ENCODE assay signal across 17 cellular contexts in the genomic region with DNA sequence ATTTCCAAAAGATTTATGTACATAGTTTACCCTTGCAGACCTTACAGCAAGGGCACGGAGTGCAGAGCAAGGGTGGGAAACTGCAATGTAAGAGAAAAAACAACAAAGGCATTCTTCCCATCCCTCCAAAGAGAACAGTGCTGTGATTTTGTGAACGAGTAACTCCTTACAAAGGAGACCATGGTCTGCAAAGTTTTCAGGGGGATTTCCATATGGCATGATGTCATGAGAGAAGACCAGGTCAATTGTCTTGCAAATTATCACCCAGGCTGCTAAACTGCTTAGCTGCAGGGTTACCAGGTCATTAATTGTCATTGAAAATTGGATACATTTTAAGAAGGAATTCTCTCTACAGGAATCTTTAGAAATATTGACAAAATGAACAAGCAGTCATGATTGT. TPM values are rescaled to one million over a fixed set of nuclear protein-coding genes. Genes with fewer than 3 reads are reported as not detected.
A peak's percentile ranks its signal among the peaks of the same experiment; 100 is the strongest.
DNase-seq lines count a peak whose midpoint lies in the region; ATAC-seq, FAIRE-seq and TF ChIP-seq lines count a peak whose summit lies in the region.
"Had no signal": no experiment of that assay in that cellular context is flagged by ENCODE, and none has a peak within 500 bp of the region (broad histone marks: within the 10 kb centered on the region; RNA-seq: fewer than 3 reads in every experiment).

No MANE protein-coding gene starts in this region.

- no peaks in the 10 kb centered on the region for H4K20me1 ChIP-seq in HepG2 (ENCODE audit: insufficient read depth, low read length)
- H4K20me1 ChIP-seq: BLaER1 treated with 17β-estradiol and CSF1 and Interleukin-3, amounts not matched to agents 10 nM and 100 nM had no signal

- intact Hi-C loops in HepG2 (cut with micrococcal nuclease; ENCODE audit: unreplicated experiment) = no loop called here
- intact Hi-C loops in right lobe of liver (cut with DNase I) = no loop called here

- peak overlapping the region; percentile 33 for H3K4me3 Mint-ChIP-seq in type B pancreatic cell

- TF ChIP-seq POLR2A in HepG2 (IDR thresholded peaks at IDR 0.05; ENCODE audit: insufficient read depth in 1 of 2, low read depth in 2 of 2, low read length in 2 of 2) = no peak
- TF ChIP-seq POLR2A in right lobe of liver (IDR thresholded peaks at IDR 0.05) = no peak

- H3K36me3 Mint-ChIP-seq in type B pancreatic cell = no peaks in the 10 kb centered on the region
- H3K36me3 Mint-ChIP-seq in activated naive CD4-positive, alpha-beta T cell treated with anti-CD3 and anti-CD28 coated beads, Interleukin-2, amount 50 U/mL, for 72 hours = no peaks in the 10 kb centered on the region

- TF ChIP-seq CTCF in HepG2 (CRISPR knock-in tag; IDR thresholded peaks at IDR 0.05) = no peak
- no peak for TF ChIP-seq CTCF in right lobe of liver (IDR thresholded peaks at IDR 0.05)
- TF ChIP-seq CTCF in type B pancreatic cell (conservative IDR thresholded peaks at IDR 0.05) = no peak

- POLR2A ChIA-PET in HepG2 (lab: Yijun Ruan, JAX) = no interaction called here

- H3K4me1 ChIP-seq in HepG2 (ENCODE audit: insufficient read depth, low read length) (no peaks in the 10 kb centered on the region), right lobe of liver (no peaks in the 10 kb centered on the region), mesendoderm (ENCODE audit: control insufficient read depth, low read depth, low read length) (peaks cover 4% of the 10 kb centered on the region)

- peaks cover 3% of the 10 kb centered on the region for H3K9me3 Mint-ChIP-seq in type B pancreatic cell
- peaks cover 0 to 4% of the 10 kb centered on the region in 2 donors for H3K9me3 Mint-ChIP-seq in activated naive CD4-positive, alpha-beta T cell treated with anti-CD3 and anti-CD28 coated beads, Interleukin-2, amount 50 U/mL, for 72 hours

- DNase-seq in HepG2 (ENCODE audit: low spot score) (no peak), right lobe of liver (no peak), iPS DF 19.7 (ENCODE audit: low read depth, low spot score) (peak; percentile 95), mesendoderm (peak; percentile 61), type B pancreatic cell (ENCODE audit: extremely low spot score, unreplicated experiment) (no peak)
- no peak for DNase-seq in activated naive CD4-positive, alpha-beta T cell treated with anti-CD3 and anti-CD28 coated beads, Interleukin-2, amount 50 U/mL, for 72 hours (ENCODE audit: low spot score in 2 of 2)
- DNase-seq in stimulated activated naive CD4-positive, alpha-beta T cell (lab: John Stamatoyannopoulos, UW) = no peak
- DNase-seq: DMS 273 treated with DMSO at 0.1 percent for 48 hours, HCEC 1CT, NCI-H1417 treated with DMSO at 0.1 percent for 48 hours, NCI-H2029, NCI-H2171 treated with DMSO at 0.1 percent for 48 hours, NCI-H510A treated with DMSO at 0.1 percent for 48 hours had no signal

- no peak overlapping the region for H2BK120ac ChIP-seq in mesendoderm (ENCODE audit: low read depth, low read length)

- CTCF ChIA-PET in HepG2 (lab: Yijun Ruan, JAX; ENCODE audit: low intra/inter-chr PET ratio, low total read pairs) = no interaction called here

- no peaks in the 10 kb centered on the region for H3K79me2 ChIP-seq in HepG2 (ENCODE audit: insufficient read depth, low read length)
- no peaks in the 10 kb centered on the region for H3K79me2 ChIP-seq in mesendoderm (ENCODE audit: control insufficient read depth, insufficient read depth, low read length)

- no peak overlapping the region for H3K56ac ChIP-seq in mesendoderm (ENCODE audit: low read length)

- H4K5ac ChIP-seq in mesendoderm (ENCODE audit: low read length) = no peak overlapping the region

- H4K8ac ChIP-seq in mesendoderm (ENCODE audit: low read depth, low read length) = no peak overlapping the region

- no peak overlapping the region for H3K27ac Mint-ChIP-seq in type B pancreatic cell
- no peak overlapping the region for H3K27ac Mint-ChIP-seq in activated naive CD4-positive, alpha-beta T cell treated with anti-CD3 and anti-CD28 coated beads, Interleukin-2, amount 50 U/mL, for 72 hours

- no peaks in the 10 kb centered on the region for H3K9me3 ChIP-seq in HepG2 (ENCODE audit: low read length)
- no peaks in the 10 kb centered on the region for H3K9me3 ChIP-seq in right lobe of liver
- H3K9me3 ChIP-seq: BLaER1 treated with 17β-estradiol and CSF1 and Interleukin-3, amounts not matched to agents 10 nM and 100 nM had no signal

- H3K27me3 ChIP-seq in HepG2 (ENCODE audit: control insufficient read depth in 1 of 2, insufficient read depth in 2 of 2, low read length in 2 of 2) = no peaks in the 10 kb centered on the region
- H3K27me3 ChIP-seq in right lobe of liver = no peaks in the 10 kb centered on the region
- no peaks in the 10 kb centered on the region for H3K27me3 ChIP-seq in mesendoderm (ENCODE audit: insufficient read depth, low read length, poor library complexity)
- H3K27me3 ChIP-seq: BLaER1 treated with 17β-estradiol and CSF1 and Interleukin-3, amounts not matched to agents 10 nM and 100 nM had no signal

- H3K4me3 ChIP-seq in HepG2 (replicated peaks in 1 of 3; ENCODE audit: insufficient read depth in 1 of 3, low read depth in 2 of 3, low read length in 3 of 3) (no peak overlapping the region), right lobe of liver (no peak overlapping the region), mesendoderm (ENCODE audit: low read length) (no peak overlapping the region)
- H3K4me3 ChIP-seq: BLaER1 treated with 17β-estradiol and CSF1 and Interleukin-3, amounts not matched to agents 10 nM and 100 nM had no signal

- H3K4me2 ChIP-seq in HepG2 (ENCODE audit: low read depth, low read length) (no peak overlapping the region), mesendoderm (ENCODE audit: low read length) (no peak overlapping the region)
- H3K4me2 ChIP-seq: BLaER1 treated with 17β-estradiol and CSF1 and Interleukin-3, amounts not matched to agents 10 nM and 100 nM had no signal

- ATAC-seq in HepG2 (no peak), right lobe of liver (no peak), GM19452 (IDR thresholded peaks at IDR 0.05; ENCODE audit: unreplicated experiment) (no peak)
- ATAC-seq in activated naive CD4-positive, alpha-beta T cell treated with anti-CD3 and anti-CD28 coated beads, Interleukin-2, amount 50 U/mL, for 72 hours = no peak

- H2BK15ac ChIP-seq in mesendoderm (replicated peaks; ENCODE audit: low read depth) = no peak overlapping the region

- H3K4ac ChIP-seq in mesendoderm (ENCODE audit: low read depth, low read length) = no peak overlapping the region

- no TSS peak for BruUV-seq in HepG2 (replicated peaks; lab: Mats Ljungman, UMichigan)

- H3K27me3 Mint-ChIP-seq in type B pancreatic cell = peaks cover 37% of the 10 kb centered on the region

- no peak overlapping the region for H3K18ac ChIP-seq in mesendoderm (ENCODE audit: low read length)

- TF ChIP-seq EP300 in HepG2 (IDR thresholded peaks at IDR 0.05; ENCODE audit: low read depth in 2 of 2, low read length in 2 of 2) (no peak), HepG2 (CRISPR knock-in tag; IDR thresholded peaks at IDR 0.05; ENCODE audit: borderline replicate concordance) (no peak)

- H2BK5ac ChIP-seq in mesendoderm (ENCODE audit: low read length) = no peak overlapping the region

- H3K27ac ChIP-seq in HepG2 (ENCODE audit: extremely low read length, insufficient read depth, low read length) = no peak overlapping the region
- H3K27ac ChIP-seq in right lobe of liver = no peak overlapping the region
- no peak overlapping the region for H3K27ac ChIP-seq in mesendoderm (ENCODE audit: low read depth, low read length)
- H3K27ac ChIP-seq: BLaER1 treated with 17β-estradiol and CSF1 and Interleukin-3, amounts not matched to agents 10 nM and 100 nM had no signal

- H3K9ac ChIP-seq in HepG2 (ENCODE audit: insufficient read depth, low read depth, low read length) = no peak overlapping the region
- no peak overlapping the region for H3K9ac ChIP-seq in mesendoderm (ENCODE audit: low read length)
- H3K9ac ChIP-seq: BLaER1 treated with 17β-estradiol and CSF1 and Interleukin-3, amounts not matched to agents 10 nM and 100 nM had no signal

- TF ChIP-seq RAD21 in HepG2 (CRISPR knock-in tag; IDR thresholded peaks at IDR 0.05) = no peak

- H3K4me1 Mint-ChIP-seq in type B pancreatic cell (ENCODE audit: unreplicated experiment) = peaks cover 39% of the 10 kb centered on the region

- 2% methylated on average over 2 of the region's 2 CpGs for WGBS in HepG2 (ENCODE audit: low lambda C conversion rate)
- 7% methylated on average over 2 of the region's 2 CpGs for WGBS in right lobe of liver (ENCODE audit: insufficient coverage, low coverage, low lambda C conversion rate, missing lambda C conversion rate)
- WGBS in mesendoderm (ENCODE audit: extremely low coverage, insufficient coverage, low lambda C conversion rate) = no CpG with 5 or more reads among the region's 2 CpGs

- FAIRE-seq in HepG2 (lab: Jason Lieb, UNC) = no peak
- FAIRE-seq: RCC 7860 had no signal

- in situ Hi-C loops in HepG2 (cut with HindIII; ENCODE audit: extremely low pct_ligation_motif_present, low pct_unique_long_range_greater_than_20kb) = no loop called here

- no peaks in the 10 kb centered on the region for H3K79me1 ChIP-seq in mesendoderm (ENCODE audit: low read length)

- H2AK5ac ChIP-seq in mesendoderm (ENCODE audit: low read length) = no peak overlapping the region

- H3K23ac ChIP-seq in mesendoderm (ENCODE audit: low read length) = no peak overlapping the region

- no peak overlapping the region for H2AFZ ChIP-seq in HepG2 (ENCODE audit: low read length)

- H3K36me3 ChIP-seq in HepG2 (replicated peaks in 1 of 2; ENCODE audit: control insufficient read depth in 1 of 2, insufficient read depth in 2 of 2, low read length in 2 of 2) = no peaks in the 10 kb centered on the region
- H3K36me3 ChIP-seq in right lobe of liver = no peaks in the 10 kb centered on the region
- no peaks in the 10 kb centered on the region for H3K36me3 ChIP-seq in mesendoderm (ENCODE audit: control insufficient read depth, insufficient read depth, low read length)
- H3K36me3 ChIP-seq: BLaER1 treated with 17β-estradiol and CSF1 and Interleukin-3, amounts not matched to agents 10 nM and 100 nM had no signal

RNA-seq across cellular contexts. Expression of a gene that starts 58.3 kb away (rescaled TPM):
- total RNA-seq in HepG2 (2016; rRNA removed; fragmentation: Illumina TruSeq; extraction: Trizol) (not detected in 2 replicates), right lobe of liver (under 1 TPM in 1 of 6 experiments, not detected in 5; 0.10 TPM), type B pancreatic cell (ENCODE audit: low replicate concordance) (3.3 and 7.6 TPM in 2 replicates)
- not detected in 2 replicates for total RNA-seq in HepG2 (2016; cell fraction: cytosol; rRNA removed; fragmentation: Illumina TruSeq; extraction: Trizol; ENCODE audit: low read depth)
- total RNA-seq in HepG2 (2016; cell fraction: insoluble cytoplasmic fraction; rRNA removed; fragmentation: Illumina TruSeq; extraction: Trizol) = not detected in 2 replicates
- total RNA-seq in HepG2 (2016; cell fraction: membrane; rRNA removed; fragmentation: Illumina TruSeq; extraction: Trizol) = not detected in 2 replicates
- not detected in 2 replicates for total RNA-seq in HepG2 (2016; cell fraction: nucleus; rRNA removed; fragmentation: Illumina TruSeq; extraction: Trizol)
- not detected in 2 replicates for polyA plus RNA-seq in HepG2 (2011; rRNA removed)
- polyA plus RNA-seq in HepG2 (2011; cell fraction: cytosol; rRNA removed) = not detected in 2 replicates
- polyA plus RNA-seq in HepG2 (2011; cell fraction: nucleus; rRNA removed) = not detected in 2 replicates
- not detected in 2 replicates for polyA plus RNA-seq in HepG2 (2012)
- not detected in 2 replicates for polyA plus RNA-seq in HepG2 (2016; cell fraction: cytosol; fragmentation: Illumina TruSeq; extraction: Trizol; ENCODE audit: low read depth)
- polyA plus RNA-seq in HepG2 (2016; cell fraction: insoluble cytoplasmic fraction; fragmentation: Illumina TruSeq; extraction: Trizol; ENCODE audit: low read depth) = not detected in 2 replicates
- polyA plus RNA-seq in HepG2 (2016; cell fraction: membrane; fragmentation: Illumina TruSeq; extraction: Trizol; ENCODE audit: low read depth) = not detected in 2 replicates
- not detected in 2 replicates for polyA plus RNA-seq in HepG2 (2016; cell fraction: nucleus; fragmentation: Illumina TruSeq; extraction: Trizol; ENCODE audit: insufficient read depth, low read depth)
- not detected in 2 replicates for polyA minus RNA-seq in HepG2 (2011; rRNA and poly(A)+ RNA removed; ENCODE audit: low replicate concordance)
- not detected in 2 replicates for polyA minus RNA-seq in HepG2 (2011; cell fraction: cytosol; rRNA and poly(A)+ RNA removed)
- not detected in 2 replicates for polyA minus RNA-seq in HepG2 (2011; cell fraction: nucleus; rRNA and poly(A)+ RNA removed)
- 0.06 TPM for polyA plus RNA-seq in mesendoderm (2013, experiment 1 of 2)
- polyA plus RNA-seq in mesendoderm (2013, experiment 2 of 2) = 0.06 TPM
- not detected for total RNA-seq in activated naive CD4-positive, alpha-beta T cell treated with anti-CD3 and anti-CD28 coated beads, Interleukin-2, amount 50 U/mL, for 72 hours
- total RNA-seq: A172 had no signal

Comparison
In these comparisons a context has a peak if more than half of its experiments do, and no peak if none do; other contexts are left out.
1. DNase-seq: peak in iPS DF 19.7 (single experiment) and mesendoderm (single experiment); none in HepG2 (single experiment), right lobe of liver (0 of 3), type B pancreatic cell (single experiment), activated naive CD4-positive, alpha-beta T cell treated with anti-CD3 and anti-CD28 coated beads, Interleukin-2, amount 50 U/mL, for 72 hours (0 of 2) and stimulated activated naive CD4-positive, alpha-beta T cell (0 of 6).